Comparison of ENCODE assay signal across 17 cellular contexts in genomic region chr2:37326866-37327634, GRCh38. TPM values are rescaled to one million over a fixed set of nuclear protein-coding genes. Genes with fewer than 3 reads are reported as not detected.
DNase-seq lines count a peak whose midpoint lies in the region; ATAC-seq, FAIRE-seq and TF ChIP-seq lines count a peak whose summit lies in the region.
"Had no signal": no experiment of that assay in that cellular context is flagged by ENCODE, and none has a peak within 500 bp of the region (broad histone marks: within the 10 kb centered on the region; RNA-seq: fewer than 3 reads in every experiment).

No MANE protein-coding gene starts in this region.

- H3K27ac ChIP-seq in heart left ventricle: peak overlapping the region in 10 of 12 donors; percentile 9 to 93 (median 89)
- H3K27ac ChIP-seq: epithelial cell of prostate, HL-60, neural progenitor cell, VCaP had no signal

- no peak for ATAC-seq in heart left ventricle
- ATAC-seq in activated CD8-positive, alpha-beta memory T cell treated with anti-CD3 and anti-CD28 coated beads, Interleukin-2, amount 10 ng/mL, durations not matched to agents 7 days and 5 days: no peak

- intact Hi-C loops in heart left ventricle (cut with DNase I) (no loop called here), cardiac septum (cut with DNase I) (no loop called here)

- 73 to 83% (median 81%) methylated on average over 8 of the region's 8 CpGs for WGBS in heart left ventricle, 4 donors

- TF ChIP-seq POLR2A in heart left ventricle (IDR thresholded peaks at IDR 0.05): no peak

- DNase-seq in heart left ventricle (no peak), cardiac septum (ENCODE audit: low spot score) (no peak), bronchial epithelial cell (ENCODE audit: low read depth) (peak; percentile 15), type B pancreatic cell (ENCODE audit: extremely low spot score, unreplicated experiment) (no peak), HuH-7 (ENCODE audit: low spot score) (no peak), AG20443 (ENCODE audit: low spot score) (no peak)
- DNase-seq in activated CD8-positive, alpha-beta memory T cell treated with anti-CD3 and anti-CD28 coated beads, Interleukin-2, amount 10 ng/mL, durations not matched to agents 7 days and 5 days: no peak
- DNase-seq: 8988T; activated naive CD4-positive, alpha-beta T cell treated with anti-CD3 and anti-CD28 coated beads, Interleukin-2, amount 50 U/mL, for 16 hours; NCI-H1930; NCI-H510A treated with DMSO at 0.1 percent for 48 hours had no signal

- H3K4me1 ChIP-seq in heart left ventricle: peaks cover 0 to 34% (median 12%) of the 10 kb centered on the region in 12 donors

- H3K36me3 Mint-ChIP-seq in nephron (ENCODE audit: low read depth): no peaks in the 10 kb centered on the region
- peaks cover 6% of the 10 kb centered on the region for H3K36me3 Mint-ChIP-seq in type B pancreatic cell
- H3K36me3 Mint-ChIP-seq in activated CD8-positive, alpha-beta memory T cell treated with anti-CD3 and anti-CD28 coated beads, Interleukin-2, amount 10 ng/mL, durations not matched to agents 7 days and 5 days: peaks cover 4% of the 10 kb centered on the region

- no peak for FAIRE-seq in bronchial epithelial cell (lab: Jason Lieb, UNC)
- FAIRE-seq: GM12891 had no signal

- peaks cover 11% of the 10 kb centered on the region for H3K27me3 Mint-ChIP-seq in nephron (ENCODE audit: low read depth)
- peaks cover 13% of the 10 kb centered on the region for H3K27me3 Mint-ChIP-seq in type B pancreatic cell
- H3K27me3 Mint-ChIP-seq in activated CD8-positive, alpha-beta memory T cell treated with anti-CD3 and anti-CD28 coated beads, Interleukin-2, amount 10 ng/mL, durations not matched to agents 7 days and 5 days: peaks cover 38% of the 10 kb centered on the region

- H3K27me3 ChIP-seq in heart left ventricle (no peaks in the 10 kb centered on the region), bronchial epithelial cell (ENCODE audit: control insufficient read depth, insufficient read depth, low read length) (no peaks in the 10 kb centered on the region)

- CTCF ChIA-PET in activated CD8-positive, alpha-beta memory T cell treated with anti-CD3 and anti-CD28 coated beads, Interleukin-2, amount 10 ng/mL, durations not matched to agents 7 days and 5 days (lab: Charles Lee): interaction anchor here (0.8 to 1.0 kb wide), 2 partner anchors 95 to 550 kb away, joined by 3 read pairs; no protein-coding TSS in a partner anchor

- H3K4me1 Mint-ChIP-seq in nephron: peaks cover 15% of the 10 kb centered on the region
- H3K4me1 Mint-ChIP-seq in type B pancreatic cell (ENCODE audit: unreplicated experiment): peaks cover 16% of the 10 kb centered on the region
- H3K4me1 Mint-ChIP-seq in activated CD8-positive, alpha-beta memory T cell treated with anti-CD3 and anti-CD28 coated beads, Interleukin-2, amount 10 ng/mL, durations not matched to agents 7 days and 5 days: peaks cover 22% of the 10 kb centered on the region

- H3K4me3 ChIP-seq in heart left ventricle (peak overlapping the region in 8 of 12 donors; percentile 11 to 89 (median 78)), bronchial epithelial cell (ENCODE audit: low read depth, low read length) (no peak overlapping the region)
- H3K4me3 ChIP-seq: neural progenitor cell had no signal

- H3K9me3 Mint-ChIP-seq in nephron (no peaks in the 10 kb centered on the region), type B pancreatic cell (no peaks in the 10 kb centered on the region)
- H3K9me3 Mint-ChIP-seq in activated CD8-positive, alpha-beta memory T cell treated with anti-CD3 and anti-CD28 coated beads, Interleukin-2, amount 10 ng/mL, durations not matched to agents 7 days and 5 days (ENCODE audit: low read depth): no peaks in the 10 kb centered on the region

- H3K9me3 ChIP-seq in heart left ventricle: no peaks in the 10 kb centered on the region

- H3K36me3 ChIP-seq in heart left ventricle (no peaks in the 10 kb centered on the region), bronchial epithelial cell (ENCODE audit: control insufficient read depth, insufficient read depth, low read length) (no peaks in the 10 kb centered on the region)
- H3K36me3 ChIP-seq: neural progenitor cell had no signal

- peak overlapping the region; percentile 67 to 81 (median 75) for H3K4me3 Mint-ChIP-seq in nephron
- peak overlapping the region; percentile 63 for H3K4me3 Mint-ChIP-seq in type B pancreatic cell
- no peak overlapping the region for H3K4me3 Mint-ChIP-seq in activated CD8-positive, alpha-beta memory T cell treated with anti-CD3 and anti-CD28 coated beads, Interleukin-2, amount 10 ng/mL, durations not matched to agents 7 days and 5 days

- H3K27ac Mint-ChIP-seq in nephron: peak overlapping the region in 1 of 3 experiments; percentile 76
- no peak overlapping the region for H3K27ac Mint-ChIP-seq in type B pancreatic cell
- H3K27ac Mint-ChIP-seq in activated CD8-positive, alpha-beta memory T cell treated with anti-CD3 and anti-CD28 coated beads, Interleukin-2, amount 10 ng/mL, durations not matched to agents 7 days and 5 days: no peak overlapping the region
- H3K27ac Mint-ChIP-seq: neural progenitor cell had no signal

- TF ChIP-seq CTCF in heart left ventricle (IDR thresholded peaks at IDR 0.05): no peak
- no peak for TF ChIP-seq CTCF in bronchial epithelial cell (IDR thresholded peaks at IDR 0.05; ENCODE audit: insufficient read depth, low read length, severe bottlenecking)
- TF ChIP-seq CTCF in nephron (IDR thresholded peaks at IDR 0.05; ENCODE audit: unreplicated experiment in 3 of 3): no peak
- no peak for TF ChIP-seq CTCF in type B pancreatic cell (conservative IDR thresholded peaks at IDR 0.05)

RNA-seq across cellular contexts. Expression of gene PRKD3, which starts 2.4 kb away (rescaled TPM):
- total RNA-seq in heart left ventricle (10 to 100 TPM in 8 of 9 donors, 1 to 10 TPM in 1; 9.6 to 24.5 (median 12.5) TPM), cardiac septum (13.5 TPM), bronchial epithelial cell (19.5 and 22.5 TPM in 2 replicates), type B pancreatic cell (ENCODE audit: low replicate concordance) (14.8 and 39.5 TPM in 2 replicates)
- polyA plus RNA-seq in heart left ventricle: 1 to 10 TPM; 3.4 to 7.6 TPM
- total RNA-seq in activated CD8-positive, alpha-beta memory T cell treated with anti-CD3 and anti-CD28 coated beads, Interleukin-2, amount 10 ng/mL, durations not matched to agents 7 days and 5 days: 10 to 100 TPM; 26.0 to 39.6 TPM

RNA-seq across cellular contexts. Expression of gene QPCT, which starts 17.4 kb away (rescaled TPM):
- 1 to 10 TPM; 1.5 to 7.2 (median 2.8) TPM for total RNA-seq in heart left ventricle
- 1 to 10 TPM; 1.3 to 4.0 TPM for polyA plus RNA-seq in heart left ventricle
- total RNA-seq in cardiac septum: 5.2 TPM
- total RNA-seq in bronchial epithelial cell: 6.1 and 7.6 TPM in 2 replicates
- 0.72 and 15.8 TPM in 2 replicates for total RNA-seq in type B pancreatic cell (ENCODE audit: low replicate concordance)
- 1 to 10 TPM in 1 of 2 experiments, not detected in 1; 1.9 TPM for total RNA-seq in activated CD8-positive, alpha-beta memory T cell treated with anti-CD3 and anti-CD28 coated beads, Interleukin-2, amount 10 ng/mL, durations not matched to agents 7 days and 5 days
